Comparison of ENCODE assay signal across 1 cellular context in genomic region chrX:119693032-119693995, GRCh38.
A peak's percentile ranks its signal among the peaks of the same experiment; 100 is the strongest.
TF ChIP-seq lines count a peak whose summit lies in the region.

TSS of gene SEPTIN6 (minus strand) at chrX:119693168. CDS start at chrX:119693105, 63 bp downstream.

TF ChIP-seq in HepG2, 621 proteins besides CTCF, POLR2A, EP300 and RAD21 (continued from another document and continues in another):
- no peak for TF ChIP-seq ZNF687 (CRISPR knock-in tag; IDR thresholded peaks at IDR 0.05)
- TF ChIP-seq HES4 (CRISPR knock-in tag; IDR thresholded peaks at IDR 0.05; ENCODE audit: borderline replicate concordance) = no peak
- no peak for TF ChIP-seq ZNF432 (CRISPR knock-in tag; IDR thresholded peaks at IDR 0.05; ENCODE audit: borderline replicate concordance)
- TF ChIP-seq HMGXB4 (CRISPR knock-in tag; IDR thresholded peaks at IDR 0.05; ENCODE audit: borderline replicate concordance in 1 of 2, low read depth in 1 of 2) = no peak; a peak in 3 of 4 replicates
- no peak for TF ChIP-seq TRIM24 (CRISPR knock-in tag; IDR thresholded peaks at IDR 0.05)
- no peak for TF ChIP-seq CHD4 (IDR thresholded peaks at IDR 0.05; ENCODE audit: borderline replicate concordance, low read length)
- TF ChIP-seq ZNF224 (CRISPR knock-in tag; IDR thresholded peaks at IDR 0.05) = no peak
- TF ChIP-seq ZNF280D (CRISPR knock-in tag; IDR thresholded peaks at IDR 0.05) = no peak
- TF ChIP-seq GMEB1 (CRISPR knock-in tag; IDR thresholded peaks at IDR 0.05; ENCODE audit: borderline replicate concordance) = no peak
- no peak for TF ChIP-seq FOXJ3 (CRISPR knock-in tag; IDR thresholded peaks at IDR 0.05; ENCODE audit: borderline replicate concordance)
- no peak for TF ChIP-seq ZNF232 (CRISPR knock-in tag; IDR thresholded peaks at IDR 0.05; ENCODE audit: borderline replicate concordance)
- no peak for TF ChIP-seq E2F2 (CRISPR knock-in tag; IDR thresholded peaks at IDR 0.05; ENCODE audit: borderline replicate concordance)
- no peak for TF ChIP-seq ZSCAN30 (CRISPR knock-in tag; IDR thresholded peaks at IDR 0.05)
- TF ChIP-seq FOXK1 (CRISPR knock-in tag; IDR thresholded peaks at IDR 0.05; ENCODE audit: borderline replicate concordance, low read depth) = no peak
- TF ChIP-seq NRL (CRISPR knock-in tag; IDR thresholded peaks at IDR 0.05; ENCODE audit: borderline replicate concordance) = no peak
- no peak for TF ChIP-seq ZNF792 (CRISPR knock-in tag; IDR thresholded peaks at IDR 0.05)
- TF ChIP-seq ZNF512 (CRISPR knock-in tag; IDR thresholded peaks at IDR 0.05) = no peak
- no peak for TF ChIP-seq ETS1 (CRISPR knock-in tag; IDR thresholded peaks at IDR 0.05)
- no peak for TF ChIP-seq NFKB2 (CRISPR knock-in tag; IDR thresholded peaks at IDR 0.05; ENCODE audit: borderline replicate concordance)
- no peak for TF ChIP-seq ZNF501 (CRISPR knock-in tag; IDR thresholded peaks at IDR 0.05)
- TF ChIP-seq YY1 (IDR thresholded peaks at IDR 0.05; ENCODE audit: insufficient read depth, insufficient replicate concordance, low read depth, low read length) = no peak
- no peak for TF ChIP-seq KMT2A (CRISPR knock-in tag; IDR thresholded peaks at IDR 0.05)
- TF ChIP-seq ZFP36 (IDR thresholded peaks at IDR 0.05; ENCODE audit: borderline replicate concordance, low read depth, low read length, partially characterized antibody) = no peak
- TF ChIP-seq TAF15 (IDR thresholded peaks at IDR 0.05; ENCODE audit: low read depth, low read length, poor library complexity, severe bottlenecking) = no peak
- no peak for TF ChIP-seq FOXP1 (IDR thresholded peaks at IDR 0.05)
- TF ChIP-seq FOXP1 (CRISPR knock-in tag; IDR thresholded peaks at IDR 0.05) = no peak
- no peak for TF ChIP-seq ZNF318 (CRISPR knock-in tag; IDR thresholded peaks at IDR 0.05)
- no peak for TF ChIP-seq ZNF552 (CRISPR knock-in tag; IDR thresholded peaks at IDR 0.05; ENCODE audit: borderline replicate concordance)
- TF ChIP-seq PLRG1 (conservative IDR thresholded peaks at IDR 0.05) = no peak
- TF ChIP-seq DRAP1 (CRISPR knock-in tag; IDR thresholded peaks at IDR 0.05) = peak; percentile 57
